In genomic region chr6:12172572-12172971, GRCh38 we compare ENCODE assay signal across 7 cellular contexts.
"Had no signal": no experiment of that assay in that cellular context is flagged by ENCODE, and none has a peak within 500 bp of the region (broad histone marks: within the 10 kb centered on the region; RNA-seq: fewer than 3 reads in every experiment).

No MANE protein-coding gene starts in this region.

- H3K4me3 Mint-ChIP-seq: GM23338, H9, IgD-negative memory B cell had no signal

- FAIRE-seq: H1, H54, HepG2 had no signal

- H3K4me1 Mint-ChIP-seq: IgD-negative memory B cell had no signal

- H3K27me3 Mint-ChIP-seq: IgD-negative memory B cell had no signal

- H3K27ac Mint-ChIP-seq: IgD-negative memory B cell had no signal

- H3K36me3 Mint-ChIP-seq: IgD-negative memory B cell had no signal

- H3K9me3 Mint-ChIP-seq: GM23338 had no signal

- DNase-seq: H9, HCEC 1CT had no signal
